In genomic region chr9:1231998-1232919, GRCh38 we compare ENCODE assay signal across 10 cellular contexts.
A peak's percentile ranks its signal among the peaks of the same experiment; 100 is the strongest.
DNase-seq lines count a peak whose midpoint lies in the region; ATAC-seq, FAIRE-seq and TF ChIP-seq lines count a peak whose summit lies in the region.
"Had no signal": no experiment of that assay in that cellular context is flagged by ENCODE, and none has a peak within 500 bp of the region (broad histone marks: within the 10 kb centered on the region; RNA-seq: fewer than 3 reads in every experiment).

No MANE protein-coding gene starts in this region.

- peak; percentile 78 for FAIRE-seq in HepG2 (lab: Jason Lieb, UNC)

- intact Hi-C loops in HepG2 (cut with micrococcal nuclease; ENCODE audit: unreplicated experiment): no loop called here

- H3K36me3 ChIP-seq in HepG2 (replicated peaks in 1 of 2; ENCODE audit: control insufficient read depth in 1 of 2, insufficient read depth in 2 of 2, low read length in 2 of 2): no peaks in the 10 kb centered on the region
- H3K36me3 ChIP-seq: HAP-1 had no signal

- H3K4me2 ChIP-seq in HepG2 (ENCODE audit: low read depth, low read length): peak overlapping the region; percentile 57

- POLR2A ChIA-PET in HepG2 (lab: Yijun Ruan, JAX): no interaction called here

- WGBS in HepG2 (ENCODE audit: low lambda C conversion rate): 1% methylated on average over 11 of the region's 11 CpGs

- TF ChIP-seq RAD21 in HepG2 (CRISPR knock-in tag; IDR thresholded peaks at IDR 0.05): no peak

- BruUV-seq in HepG2 (replicated peaks; lab: Mats Ljungman, UMichigan): no TSS peak

- TF ChIP-seq POLR2A in HepG2 (IDR thresholded peaks at IDR 0.05; ENCODE audit: insufficient read depth in 1 of 2, low read depth in 2 of 2, low read length in 2 of 2): no peak

- no peak for TF ChIP-seq CTCF in 22Rv1 (IDR thresholded peaks at IDR 0.05)
- no peak for TF ChIP-seq CTCF in HFF-Myc (IDR thresholded peaks at IDR 0.05; ENCODE audit: low read depth, low read length, missing control alignments)
- no peak for TF ChIP-seq CTCF in astrocyte of the cerebellum (IDR thresholded peaks at IDR 0.05; ENCODE audit: low read depth, low read length, missing control alignments)
- no peak for TF ChIP-seq CTCF in HepG2 (CRISPR knock-in tag; IDR thresholded peaks at IDR 0.05)

- H3K9ac ChIP-seq in HepG2 (ENCODE audit: insufficient read depth, low read depth, low read length): no peak overlapping the region

- H3K79me2 ChIP-seq in HepG2 (ENCODE audit: insufficient read depth, low read length): no peaks in the 10 kb centered on the region

- H3K4me3 ChIP-seq in HFF-Myc (replicated peaks; ENCODE audit: low read depth, low read length) (peak overlapping the region; percentile 18), astrocyte of the cerebellum (ENCODE audit: low read depth, low read length) (no peak overlapping the region), HepG2 (replicated peaks in 1 of 3; ENCODE audit: insufficient read depth in 1 of 3, low read depth in 2 of 3, low read length in 3 of 3) (peak overlapping the region in 2 of 3 experiments; percentile 6 to 15; a peak in 2 of 6 replicates)
- H3K4me3 ChIP-seq: HAP-1 had no signal

- peaks cover 21% of the 10 kb centered on the region for H3K4me1 ChIP-seq in HepG2 (ENCODE audit: insufficient read depth, low read length)
- H3K4me1 ChIP-seq: HAP-1 had no signal

- peak; percentile 44 for DNase-seq in HFF-Myc (ENCODE audit: extremely low read depth, low read depth)
- peak; percentile 8 for DNase-seq in astrocyte of the cerebellum (ENCODE audit: low read depth)
- peak; percentile 84 for DNase-seq in HepG2 (ENCODE audit: low spot score)
- no peak for DNase-seq in NK-92 (lab: John Stamatoyannopoulos, UW; ENCODE audit: unreplicated experiment)
- no peak for DNase-seq in NCI-H82 (lab: John Stamatoyannopoulos, UW)
- no peak for DNase-seq in activated naive CD4-positive, alpha-beta T cell treated with anti-CD3 and anti-CD28 coated beads, Interleukin-2, amount 50 U/mL, for 16 hours
- DNase-seq: caudate nucleus had no signal

- CTCF ChIA-PET in HepG2 (lab: Yijun Ruan, JAX; ENCODE audit: low intra/inter-chr PET ratio, low total read pairs): no interaction called here

- H3K27ac ChIP-seq in 22Rv1 (peak overlapping the region; percentile 30; the same call in 1 of the 2 replicates), HepG2 (ENCODE audit: extremely low read length, insufficient read depth, low read length) (peak overlapping the region; percentile 57)

- no peaks in the 10 kb centered on the region for H3K27me3 ChIP-seq in HepG2 (ENCODE audit: control insufficient read depth in 1 of 2, insufficient read depth in 2 of 2, low read length in 2 of 2)

- in situ Hi-C loops in astrocyte of the cerebellum (cut with HindIII; ENCODE audit: low sequenced_read_pairs) (no loop called here), HepG2 (cut with HindIII; ENCODE audit: extremely low pct_ligation_motif_present, low pct_unique_long_range_greater_than_20kb) (no loop called here)

- no peaks in the 10 kb centered on the region for H4K20me1 ChIP-seq in HepG2 (ENCODE audit: insufficient read depth, low read length)

- TF ChIP-seq EP300 in HepG2 (IDR thresholded peaks at IDR 0.05; ENCODE audit: low read depth in 2 of 2, low read length in 2 of 2): peak in 1 of 2 experiments; percentile 47; a peak in 2 of 4 replicates
- TF ChIP-seq EP300 in HepG2 (CRISPR knock-in tag; IDR thresholded peaks at IDR 0.05; ENCODE audit: borderline replicate concordance): no peak

- ATAC-seq in HepG2 (peak; percentile 96), HG02885 (IDR thresholded peaks at IDR 0.05; ENCODE audit: poor library complexity, unreplicated experiment) (no peak)

- H2AFZ ChIP-seq in HepG2 (ENCODE audit: low read length): peak overlapping the region; percentile 4

- no peaks in the 10 kb centered on the region for H3K9me3 ChIP-seq in HepG2 (ENCODE audit: low read length)
- H3K9me3 ChIP-seq: HAP-1 had no signal

TF ChIP-seq in HepG2, 621 proteins besides CTCF, POLR2A, EP300 and RAD21 (continues in another document):
- TF ChIP-seq SOX13 (IDR thresholded peaks at IDR 0.05): no peak
- TF ChIP-seq SOX13 (CRISPR knock-in tag; conservative IDR thresholded peaks at IDR 0.05 in 1 of 2, IDR thresholded peaks at IDR 0.05 in 1 of 2): peak in 1 of 2 experiments; percentile 45; a peak in 1 of 4 replicates
- TF ChIP-seq FOXA1 (IDR thresholded peaks at IDR 0.05): no peak
- peak; percentile 39 for TF ChIP-seq FOXA1 (CRISPR knock-in tag; IDR thresholded peaks at IDR 0.05)
- no peak for TF ChIP-seq DMTF1 (CRISPR knock-in tag; IDR thresholded peaks at IDR 0.05)
- peak; percentile 85; the same call in 1 of the 2 replicates for TF ChIP-seq ARID5B (CRISPR knock-in tag; IDR thresholded peaks at IDR 0.05)
- TF ChIP-seq KAT8 (CRISPR knock-in tag; IDR thresholded peaks at IDR 0.05): 0 out of 2 replicates have a peak, but pooled peaks have one; percentile 20
- TF ChIP-seq RORA (CRISPR knock-in tag; IDR thresholded peaks at IDR 0.05): no peak
- TF ChIP-seq NFATC3 (CRISPR knock-in tag; IDR thresholded peaks at IDR 0.05): no peak
- no peak for TF ChIP-seq ZBTB2 (CRISPR knock-in tag; IDR thresholded peaks at IDR 0.05; ENCODE audit: low read depth)
- no peak for TF ChIP-seq SOX6 (IDR thresholded peaks at IDR 0.05)
- TF ChIP-seq SOX6 (CRISPR knock-in tag; IDR thresholded peaks at IDR 0.05): peak; percentile 80
- TF ChIP-seq GATAD2A (CRISPR knock-in tag; IDR thresholded peaks at IDR 0.05): peak; percentile 75

Comparison
In these comparisons a context has a peak if more than half of its experiments do, and no peak if none do; other contexts are left out.
1. DNase-seq: peak in HFF-Myc (single experiment), astrocyte of the cerebellum (single experiment) and HepG2 (single experiment); none in NK-92 (single experiment), NCI-H82 (single experiment) and activated naive CD4-positive, alpha-beta T cell treated with anti-CD3 and anti-CD28 coated beads, Interleukin-2, amount 50 U/mL, for 16 hours (single experiment).